ENCODE assay signal across 8 cellular contexts in the genomic region with DNA sequence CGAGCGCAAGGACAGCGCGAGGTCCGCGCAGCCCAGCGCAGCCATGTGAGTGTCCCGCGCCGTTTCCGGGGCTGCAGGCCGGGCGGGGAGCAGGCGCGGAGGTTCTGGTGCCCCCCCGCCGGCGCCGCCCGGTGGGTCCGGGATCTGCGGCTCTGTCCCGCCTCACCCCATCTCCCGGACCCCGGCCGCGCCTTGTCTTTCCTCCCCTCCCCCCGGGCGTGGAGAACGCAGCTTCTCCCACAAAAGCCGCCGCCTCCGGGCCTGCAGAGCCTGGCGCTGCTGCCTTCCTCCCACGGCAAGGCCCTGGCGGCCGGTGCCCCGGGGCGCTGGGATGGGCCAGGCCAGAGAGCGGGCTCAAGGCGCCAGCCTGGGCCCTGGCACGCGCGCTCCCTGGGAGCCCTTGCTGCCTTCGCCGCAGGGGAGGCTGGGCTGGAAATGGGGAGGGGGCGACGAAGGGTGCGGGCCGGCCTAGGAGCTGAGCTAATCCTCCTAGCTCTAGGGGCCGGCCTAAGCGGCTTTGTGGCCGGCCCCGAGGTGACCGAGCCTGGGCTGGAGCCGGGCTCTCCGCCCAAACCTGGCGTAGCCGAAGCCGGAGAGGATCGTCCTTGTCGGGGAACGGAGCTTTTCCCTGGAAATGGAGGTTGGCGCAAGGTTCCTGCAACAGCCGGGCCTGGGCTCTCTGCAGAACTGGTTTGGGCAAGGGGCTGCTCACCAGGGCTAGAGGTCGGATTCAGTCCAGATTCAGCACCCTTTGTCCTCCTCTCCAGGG. TPM values are rescaled to one million over a fixed set of nuclear protein-coding genes. Genes with fewer than 3 reads are reported as not detected.
DNase-seq lines count a peak whose midpoint lies in the region; ATAC-seq and TF ChIP-seq lines count a peak whose summit lies in the region.

No MANE protein-coding gene starts in this region.

- H3K4me3 ChIP-seq in Loucy (ENCODE audit: low read length, poor library complexity, severe bottlenecking) (peak overlapping the region; percentile 73), heart right ventricle (peak overlapping the region; percentile 77 to 99 (median 95)), psoas muscle (peak overlapping the region; percentile 70)

- H3K79me2 ChIP-seq in Loucy (ENCODE audit: insufficient read depth, low read length) = peaks cover 16% of the 10 kb centered on the region; the same call in 1 of the 2 replicates

- H3K4me1 ChIP-seq in Loucy (ENCODE audit: insufficient read depth, low read length, poor library complexity, severe bottlenecking) = peaks cover 7% of the 10 kb centered on the region
- H3K4me1 ChIP-seq in heart right ventricle = peaks cover 13 to 74% (median 50%) of the 10 kb centered on the region in 9 donors
- H3K4me1 ChIP-seq in psoas muscle = peaks cover 17% of the 10 kb centered on the region

- H4K20me1 ChIP-seq in Loucy (ENCODE audit: insufficient read depth, low read length, poor library complexity, severe bottlenecking) = no peaks in the 10 kb centered on the region

- WGBS in heart right ventricle, 2 donors = 0 to 1% methylated on average over 43 to 66 of the region's 66 CpGs
- WGBS in psoas muscle, 3 donors = 1 to 2% (median 1%) methylated on average over 41 to 66 of the region's 66 CpGs

- H3K36me3 ChIP-seq in Loucy (ENCODE audit: insufficient read depth, low read length) = no peaks in the 10 kb centered on the region
- peaks cover 0 to 5% (median 0%) of the 10 kb centered on the region in 9 donors for H3K36me3 ChIP-seq in heart right ventricle
- no peaks in the 10 kb centered on the region for H3K36me3 ChIP-seq in psoas muscle (ENCODE audit: insufficient read depth in 1 of 2, low read depth in 1 of 2)

- H3K9me3 ChIP-seq in Loucy (ENCODE audit: insufficient read depth, low read depth, low read length) (no peaks in the 10 kb centered on the region), heart right ventricle (no peaks in the 10 kb centered on the region), psoas muscle (no peaks in the 10 kb centered on the region)

- TF ChIP-seq CTCF in Loucy (conservative IDR thresholded peaks at IDR 0.05; ENCODE audit: low read length) (no peak), heart right ventricle (IDR thresholded peaks at IDR 0.05) (no peak), psoas muscle (IDR thresholded peaks at IDR 0.05) (no peak)

- peak overlapping the region; percentile 58 for H2AFZ ChIP-seq in Loucy (ENCODE audit: low read length)

- intact Hi-C loops in heart right ventricle (cut with DNase I) = loop anchor here in 3 of 10 donors (10.0 kb wide), 2 partner anchors 316 to 406 kb away; a partner anchor contains a TSS
- intact Hi-C loops in psoas muscle (cut with DNase I) = loop anchor here in 1 of 2 donors (10.0 kb wide), 2 partner anchors 286 to 406 kb away; a partner anchor contains a TSS

- peak; percentile 13 to 45 (median 18) for ATAC-seq in heart right ventricle
- ATAC-seq in psoas muscle = peak; percentile 34 to 59 (median 42)
- no peak for ATAC-seq in GM21619 (IDR thresholded peaks at IDR 0.05; ENCODE audit: unreplicated experiment)

- H3K27ac ChIP-seq in heart right ventricle (peak overlapping the region; percentile 94 to 100 (median 98)), psoas muscle (peak overlapping the region; percentile 80)

- H3K9me2 ChIP-seq in Loucy (replicated peaks; ENCODE audit: low read depth, low read length) = no peaks in the 10 kb centered on the region

- H3K4me2 ChIP-seq in Loucy (ENCODE audit: low read depth, low read length, poor library complexity, severe bottlenecking) = peak overlapping the region; percentile 92

- no peaks in the 10 kb centered on the region for H3K27me3 ChIP-seq in Loucy (ENCODE audit: insufficient read depth, low read length, poor library complexity, severe bottlenecking)
- H3K27me3 ChIP-seq in heart right ventricle = no peaks in the 10 kb centered on the region
- H3K27me3 ChIP-seq in psoas muscle (ENCODE audit: insufficient read depth in 3 of 3, low read length in 2 of 3) = no peaks in the 10 kb centered on the region

- peak overlapping the region; percentile 73 for H3K9ac ChIP-seq in Loucy (ENCODE audit: low read depth, low read length, poor library complexity, severe bottlenecking)

- DNase-seq in DMS 273 (lab: John Stamatoyannopoulos, UW; ENCODE audit: unreplicated experiment) (peak; percentile 73), DMS 273 treated with DMSO at 0.1 percent for 48 hours (lab: John Stamatoyannopoulos, UW) (no peak), heart right ventricle (peak; percentile 53 to 58), psoas muscle (peak in 1 of 2 donors; percentile 81), NCI-H774 (lab: John Stamatoyannopoulos, UW) (no peak)
- peak; percentile 37 for DNase-seq in activated naive CD4-positive, alpha-beta T cell treated with anti-CD3 and anti-CD28 coated beads, Interleukin-2, amount 50 U/mL, for 16 hours

- H3F3A ChIP-seq in Loucy (ENCODE audit: low read depth) = 0 out of 2 replicates have a peak, but pooled peaks cover 2% of the 10 kb centered on the region

RNA-seq across cellular contexts. Expression of a gene that starts 0.4 kb away (rescaled TPM):
- total RNA-seq in heart right ventricle = 10 to 100 TPM; 45.9 to 86.1 (median 73.8) TPM
- 10 to 100 TPM; 40.0 to 66.9 TPM for polyA plus RNA-seq in heart right ventricle
- total RNA-seq in psoas muscle = 10 to 100 TPM; 34.1 to 58.1 (median 49.5) TPM
- 10 to 100 TPM; 16.5 to 27.4 (median 20.6) TPM for polyA plus RNA-seq in psoas muscle

RNA-seq across cellular contexts. Expression of a gene that starts 33.3 kb away (rescaled TPM):
- total RNA-seq in heart right ventricle (10 to 100 TPM; 20.5 to 31.0 (median 24.8) TPM), psoas muscle (10 to 100 TPM; 22.1 to 26.5 (median 26.0) TPM)
- polyA plus RNA-seq in heart right ventricle (10 to 100 TPM; 11.9 to 20.7 TPM), psoas muscle (10 to 100 TPM; 17.7 to 44.7 (median 18.9) TPM)

RNA-seq across cellular contexts. Expression of a gene that starts 45.7 kb away (rescaled TPM):
- total RNA-seq in heart right ventricle (not detected), psoas muscle (not detected)
- polyA plus RNA-seq in heart right ventricle (under 1 TPM in 1 of 2 donors, not detected in 1; 0.10 TPM), psoas muscle (not detected)

RNA-seq across cellular contexts. Expression of a gene that starts 48.1 kb away (rescaled TPM):
- total RNA-seq in heart right ventricle = 10 to 100 TPM; 57.4 to 84.7 (median 67.5) TPM
- polyA plus RNA-seq in heart right ventricle = 10 to 100 TPM; 12.8 to 73.3 TPM
- 100 to 1,000 TPM in 1 of 4 donors, 10 to 100 TPM in 3; 81.2 to 104 (median 87.3) TPM for total RNA-seq in psoas muscle
- 10 to 100 TPM; 60.2 to 92.4 (median 62.8) TPM for polyA plus RNA-seq in psoas muscle

Comparison
In these comparisons a context has a peak if more than half of its experiments do, and no peak if none do; other contexts are left out.
1. DNase-seq: peak in DMS 273 (single experiment), activated naive CD4-positive, alpha-beta T cell treated with anti-CD3 and anti-CD28 coated beads, Interleukin-2, amount 50 U/mL, for 16 hours (single experiment) and heart right ventricle (2 of 2); none in DMS 273 treated with DMSO at 0.1 percent for 48 hours (single experiment) and NCI-H774 (single experiment).
2. Peak in every context shown above with its lines, with median percentiles within 50 percentile points of each other: H3K4me3 ChIP-seq.